Comparison of ENCODE assay signal across 8 cellular contexts in the genomic region with DNA sequence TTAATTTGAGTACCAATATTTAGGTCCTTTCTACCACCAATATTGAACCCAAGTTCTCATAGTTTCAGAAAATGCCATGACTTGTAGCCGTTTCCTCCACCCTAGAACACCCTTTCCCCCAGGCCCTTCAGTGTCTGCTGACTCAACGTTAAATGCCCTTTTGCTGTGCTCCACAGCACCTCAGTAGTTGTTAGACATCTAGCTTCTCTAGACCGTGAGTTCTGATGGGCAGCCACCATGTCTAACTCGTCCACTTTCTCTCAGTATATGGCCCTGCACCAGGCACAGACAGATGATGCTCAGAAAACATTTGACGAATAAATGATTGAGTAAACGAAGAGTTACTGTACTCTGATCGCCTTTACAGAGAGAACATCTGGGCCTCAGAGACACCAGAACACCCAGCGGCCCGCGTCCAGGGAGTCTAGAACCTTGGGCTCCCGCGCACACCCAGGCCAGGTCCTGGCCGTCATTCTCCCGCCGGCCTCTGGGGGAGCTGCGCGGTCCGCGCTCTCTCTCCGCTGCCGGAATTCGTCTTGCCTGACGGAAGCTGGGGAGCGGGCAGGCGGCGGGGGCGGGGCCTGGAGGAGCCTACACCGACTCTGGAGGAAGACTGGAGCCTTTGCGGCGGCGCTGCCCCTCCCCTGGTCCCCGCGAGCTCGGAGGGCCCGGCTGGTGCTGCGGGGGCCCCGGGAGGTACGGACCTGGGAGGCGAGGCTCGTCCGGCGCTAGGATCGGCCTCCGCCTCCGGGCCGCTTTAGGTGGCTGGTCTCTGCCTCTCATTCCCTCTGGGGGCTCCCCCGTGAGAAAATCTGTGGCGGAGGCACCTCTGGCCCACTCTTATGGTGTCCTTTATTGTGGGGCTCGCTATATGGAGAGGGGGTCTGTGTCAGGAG. TPM values are rescaled to one million over a fixed set of nuclear protein-coding genes. Genes with fewer than 3 reads are reported as not detected.
DNase-seq lines count a peak whose midpoint lies in the region; ATAC-seq and TF ChIP-seq lines count a peak whose summit lies in the region.

A gene (plus strand): TSS at position 582 of the 896 bp plus-strand sequence. CDS start 1,488 bp downstream, outside the sequence.

- H3K4me3 ChIP-seq in A673 (ENCODE audit: low read depth, low read length, poor library complexity, severe bottlenecking), result peak within 1 kb of the TSS; percentile 82

- CTCF ChIA-PET in A673 (lab: Charles Lee), result interaction anchor here (0.5 to 0.8 kb wide), 2 partner anchors 14 to 16 kb away, joined by 3 to 15 read pairs; no protein-coding TSS in a partner anchor

- H3K27ac Mint-ChIP-seq in chondrocyte (ENCODE audit: unreplicated experiment), result peak within 1 kb of the TSS; percentile 86

- H3K27ac ChIP-seq in A673 (ENCODE audit: low read depth, low read length, poor library complexity, severe bottlenecking) (peak within 1 kb of the TSS; percentile 84), layer of hippocampus (ENCODE audit: low read depth, low read length) (peak within 1 kb of the TSS; percentile 75)

- H3K27me3 ChIP-seq in A673 (replicated peaks; ENCODE audit: insufficient read depth, low read depth, low read length, poor library complexity) (no peaks in the 10 kb centered on the region), layer of hippocampus (ENCODE audit: control insufficient read depth, insufficient read depth, low read length) (no peaks in the 10 kb centered on the region)

- intact Hi-C loops in A673 (cut with micrococcal nuclease; ENCODE audit: unreplicated experiment), result no loop called here

- no peaks in the 10 kb centered on the region for H3K9me3 ChIP-seq in A673 (ENCODE audit: low read depth, low read length, poor library complexity, severe bottlenecking)

- H3K36me3 ChIP-seq in A673 (ENCODE audit: insufficient read depth, low read length, poor library complexity, severe bottlenecking), result no peaks in the 10 kb centered on the region

- H3K27me3 Mint-ChIP-seq in chondrocyte (ENCODE audit: low read depth), result no peaks in the 10 kb centered on the region

- no TSS peak for BruUV-seq in A673 (replicated peaks; lab: Mats Ljungman, UMichigan)

- DNase-seq in A673 (ENCODE audit: low spot score), result peak; percentile 87
- peak; percentile 88 for DNase-seq in NCI-H510A (lab: John Stamatoyannopoulos, UW)
- peak; percentile 92 for DNase-seq in activated CD4-positive, alpha-beta T cell treated with anti-CD3 and anti-CD28 coated beads for 24 hours (ENCODE audit: low read depth in 2 of 2)
- DNase-seq in chondrocyte (ENCODE audit: low spot score), result peak; percentile 98
- peak; percentile 88 to 95 (median 92) for DNase-seq in stimulated activated CD4-positive, alpha-beta T cell treated with anti-CD3 and anti-CD28 coated beads, Interleukin-1b, Interleukin-23, amount 100 ng/mL, for 24 hours (ENCODE audit: low read depth in 4 of 4, low spot score in 1 of 4)

- ATAC-seq in GM18907 (IDR thresholded peaks at IDR 0.05; ENCODE audit: unreplicated experiment) (peak; percentile 59), HG03354 (IDR thresholded peaks at IDR 0.05; ENCODE audit: poor library complexity, severe bottlenecking, unreplicated experiment) (peak; percentile 64)

- no peaks in the 10 kb centered on the region for H3K4me1 ChIP-seq in A673 (ENCODE audit: insufficient read depth, low read length, poor library complexity, severe bottlenecking)

- H3K9me3 Mint-ChIP-seq in chondrocyte (ENCODE audit: low read depth), result no peaks in the 10 kb centered on the region

- peaks cover 64% of the 10 kb centered on the region for H3K4me1 Mint-ChIP-seq in chondrocyte (ENCODE audit: low read depth)

- peaks cover 5% of the 10 kb centered on the region for H3K36me3 Mint-ChIP-seq in chondrocyte (ENCODE audit: low read depth)

- TF ChIP-seq CTCF in A673 (conservative IDR thresholded peaks at IDR 0.05; ENCODE audit: low read depth, low read length) (peak; percentile 75), chondrocyte (IDR thresholded peaks at IDR 0.05) (peak; percentile 88)

- POLR2A ChIA-PET in A673 (lab: Charles Lee; ENCODE audit: low non-redundant PET), result interaction anchor here (0.6 kb wide), 2 partner anchors 14 to 280 kb away, joined by 3 read pairs; no protein-coding TSS in a partner anchor

- peak within 1 kb of the TSS; percentile 88 for H3K4me3 Mint-ChIP-seq in chondrocyte (ENCODE audit: unreplicated experiment)

RNA-seq across cellular contexts. Expression of the gene that starts here (rescaled TPM):
- total RNA-seq in A673 (2021) (25.4 and 28.7 TPM in 2 replicates), chondrocyte (54.7 to 57.0 TPM (median 56.9 TPM) in 3 replicates)

Comparison
In these comparisons a context has a peak if more than half of its experiments do, and no peak if none do; other contexts are left out.
1. Peak in every context shown above with its lines: DNase-seq, ATAC-seq, H3K4me3 ChIP-seq and H3K27ac ChIP-seq.